10 cellular contexts compared by ENCODE assay signal in the genomic region with DNA sequence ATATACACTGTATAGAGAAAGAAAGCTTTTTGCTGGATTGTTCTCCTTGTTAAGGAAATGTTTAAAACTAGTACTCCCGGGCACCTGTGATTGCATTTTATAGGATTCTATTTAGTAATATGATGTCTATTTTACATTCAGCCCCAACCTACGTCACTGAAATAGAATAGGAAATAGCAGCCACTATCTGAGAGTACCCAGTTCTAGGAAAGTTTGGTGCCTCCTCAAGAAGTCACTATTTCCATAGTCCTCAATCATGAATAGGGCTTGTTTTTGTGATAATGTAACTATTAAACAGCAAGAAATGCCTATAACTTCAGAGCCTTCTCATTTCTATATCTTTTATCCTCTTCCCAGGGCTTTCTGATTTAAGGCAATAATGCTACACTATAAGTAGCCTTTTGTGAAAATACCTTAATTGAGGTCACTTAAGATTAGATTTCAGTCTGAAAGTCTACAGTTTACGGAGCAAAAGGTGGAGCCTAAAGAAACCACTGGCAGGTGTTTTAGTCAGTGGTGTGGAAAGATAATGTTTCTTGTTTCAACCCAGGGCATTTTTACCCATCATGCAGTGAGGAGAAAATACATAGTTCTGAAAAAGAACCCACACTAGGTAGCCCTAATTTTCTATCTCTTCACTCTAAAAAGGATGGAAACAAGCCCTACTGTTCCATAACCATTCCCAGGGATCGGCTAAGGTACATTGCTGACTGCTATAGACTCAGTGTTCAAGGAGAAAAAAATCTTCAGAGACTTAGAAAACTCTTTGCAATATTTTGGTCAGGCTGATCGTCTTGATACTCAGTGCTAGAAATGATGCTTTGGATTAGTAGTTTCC. TPM values are rescaled to one million over a fixed set of nuclear protein-coding genes. Genes with fewer than 3 reads are reported as not detected.
A peak's percentile ranks its signal among the peaks of the same experiment; 100 is the strongest.
DNase-seq lines count a peak whose midpoint lies in the region; ATAC-seq, FAIRE-seq and TF ChIP-seq lines count a peak whose summit lies in the region.
"Had no signal": no experiment of that assay in that cellular context is flagged by ENCODE, and none has a peak within 500 bp of the region (broad histone marks: within the 10 kb centered on the region; RNA-seq: fewer than 3 reads in every experiment).

No MANE protein-coding gene starts in this region.

- H3K4me3 ChIP-seq in CD8-positive, alpha-beta memory T cell (ENCODE audit: low read length), result no peak overlapping the region
- H3K4me3 ChIP-seq in GM12878 (no peak overlapping the region), tibial nerve (no peak overlapping the region)

- H3K27ac ChIP-seq in CD8-positive, alpha-beta memory T cell (ENCODE audit: low read depth, low read length), result no peak overlapping the region
- H3K27ac ChIP-seq in GM12878 (ENCODE audit: control insufficient read depth, insufficient read depth) (peak overlapping the region; percentile 51), tibial nerve (no peak overlapping the region)

- H3K4me1 Mint-ChIP-seq in CD8-positive, alpha-beta memory T cell, result peaks cover 72 to 94% (median 93%) of the 10 kb centered on the region in 3 donors
- H3K4me1 Mint-ChIP-seq: CD14-positive monocyte had no signal

- CTCF ChIA-PET in CD8-positive, alpha-beta memory T cell (lab: Charles Lee), result interaction anchor here (1.2 to 4.8 kb wide), 2 partner anchors 8 to 41 kb away, joined by 4 to 29 read pairs; no protein-coding TSS in a partner anchor
- CTCF ChIA-PET in GM12878 (lab: Yijun Ruan, JAX), result interaction anchor here (0.7 to 1.5 kb wide), 2 partner anchors 8 to 9 kb away, joined by 3 to 4 read pairs; no protein-coding TSS in a partner anchor

- peaks cover 19% of the 10 kb centered on the region for H3K4me1 ChIP-seq in CD8-positive, alpha-beta memory T cell (ENCODE audit: insufficient read depth, low read length)
- H3K4me1 ChIP-seq in GM12878 (ENCODE audit: control insufficient read depth, insufficient read depth, low read length), result peaks cover 17% of the 10 kb centered on the region; the same call in 1 of the 2 replicates
- peaks cover 0 to 10% (median 2%) of the 10 kb centered on the region in 4 donors for H3K4me1 ChIP-seq in tibial nerve

- no peaks in the 10 kb centered on the region for H3K27me3 Mint-ChIP-seq in CD8-positive, alpha-beta memory T cell

- RAD21 ChIA-PET in GM12878 (lab: Charles Lee; ENCODE audit: unreplicated experiment), result no interaction called here

- no peak for DNase-seq in CD8-positive, alpha-beta memory T cell
- DNase-seq in GM12878 (ENCODE audit: low read depth, low spot score), result no peak
- no peak for DNase-seq in tibial nerve (ENCODE audit: low spot score in 2 of 2)
- no peak for DNase-seq in COLO829 (ENCODE audit: low spot score)
- DNase-seq in DMS 273 treated with DMSO at 0.1 percent for 48 hours (lab: John Stamatoyannopoulos, UW), result no peak
- DNase-seq: trophoblast cell had no signal

- H3K27me3 ChIP-seq in CD8-positive, alpha-beta memory T cell (ENCODE audit: insufficient read depth, low read length, poor library complexity, severe bottlenecking), result no peaks in the 10 kb centered on the region
- no peaks in the 10 kb centered on the region for H3K27me3 ChIP-seq in GM12878 (replicated peaks in 1 of 2; ENCODE audit: control insufficient read depth in 2 of 2, insufficient read depth in 2 of 2, low read length in 1 of 2)
- no peaks in the 10 kb centered on the region for H3K27me3 ChIP-seq in tibial nerve

- H4K20me1 ChIP-seq in GM12878 (ENCODE audit: control insufficient read depth, insufficient read depth), result no peaks in the 10 kb centered on the region

- H3K9me3 Mint-ChIP-seq in CD8-positive, alpha-beta memory T cell, result no peaks in the 10 kb centered on the region

- H3K4me2 ChIP-seq in GM12878 (ENCODE audit: control insufficient read depth, insufficient read depth), result peak overlapping the region; percentile 14; the same call in 1 of the 2 replicates

- SMC1A ChIA-PET in GM12878 (lab: Charles Lee; ENCODE audit: uncharacterized antibody, unreplicated experiment), result interaction anchor here (0.6 to 5.8 kb wide), 4 partner anchors 9 to 40 kb away, joined by 3 to 54 read pairs (median 22); a partner anchor contains a TSS

- TF ChIP-seq CTCF in GM12878 (IDR thresholded peaks at IDR 0.05 in 2 of 3, conservative IDR thresholded peaks at IDR 0.05 in 1 of 3; ENCODE audit: control insufficient read depth in 2 of 3, extremely low read depth in 1 of 3, insufficient read depth in 1 of 3, low read depth in 3 of 3, low read length in 3 of 3), result no peak
- no peak for TF ChIP-seq CTCF in tibial nerve (IDR thresholded peaks at IDR 0.05)

- intact Hi-C loops in GM12878 (cut with micrococcal nuclease; ENCODE audit: unreplicated experiment), result loop anchor here (2.0 kb wide), 1 partner anchor 42 kb away; no protein-coding TSS in a partner anchor

- TF ChIP-seq RAD21 in GM12878 (IDR thresholded peaks at IDR 0.05; ENCODE audit: insufficient read depth, low read depth, low read length), result no peak

- BruUV-seq in GM12878 (replicated peaks; lab: Mats Ljungman, UMichigan), result no TSS peak

- no peak for TF ChIP-seq POLR2A in GM12878 (IDR thresholded peaks at IDR 0.05; ENCODE audit: low read depth, low read length)
- TF ChIP-seq POLR2A in tibial nerve (IDR thresholded peaks at IDR 0.05), result no peak

- POLR2A ChIA-PET in CD8-positive, alpha-beta memory T cell (lab: Charles Lee), result interaction anchor here (1.1 kb wide), 2 partner anchors 9 to 111 kb away, joined by 3 read pairs; no protein-coding TSS in a partner anchor
- POLR2A ChIA-PET in GM12878 (lab: Charles Lee), result no interaction called here

- ATAC-seq in GM21381 (IDR thresholded peaks at IDR 0.05; ENCODE audit: unreplicated experiment) (peak; percentile 52), HG03457 (IDR thresholded peaks at IDR 0.05; ENCODE audit: unreplicated experiment) (peak; percentile 60), GM12878 (peak; percentile 69), HG02763 (IDR thresholded peaks at IDR 0.05; ENCODE audit: unreplicated experiment) (no peak)

- TF ChIP-seq EP300 in GM12878 (IDR thresholded peaks at IDR 0.05; ENCODE audit: borderline replicate concordance in 1 of 2, control insufficient read depth in 1 of 2, low read depth in 2 of 2, low read length in 2 of 2) (no peak), tibial nerve (IDR thresholded peaks at IDR 0.05) (no peak)

- in situ Hi-C loops in GM12878 (cut with MboI), result no loop called here

- no peaks in the 10 kb centered on the region for H3K36me3 ChIP-seq in CD8-positive, alpha-beta memory T cell (ENCODE audit: insufficient read depth, low read length)
- H3K36me3 ChIP-seq in GM12878 (ENCODE audit: control insufficient read depth in 2 of 2, insufficient read depth in 2 of 2, low read length in 1 of 2), result no peaks in the 10 kb centered on the region
- H3K36me3 ChIP-seq in tibial nerve, result peaks cover 0 to 22% (median 0%) of the 10 kb centered on the region in 3 donors

- peaks cover 4 to 18% (median 8%) of the 10 kb centered on the region in 3 donors for H3K36me3 Mint-ChIP-seq in CD8-positive, alpha-beta memory T cell

- FAIRE-seq in GM12878 (lab: Jason Lieb, UNC), result no peak

- H3K27ac Mint-ChIP-seq in CD8-positive, alpha-beta memory T cell, result peak overlapping the region; percentile 80 to 93 (median 89)
- H3K27ac Mint-ChIP-seq: CD14-positive monocyte had no signal

- no peak overlapping the region for H2AFZ ChIP-seq in GM12878 (ENCODE audit: control insufficient read depth, low read depth, low read length)

- H3K9ac ChIP-seq in GM12878 (ENCODE audit: control insufficient read depth, insufficient read depth, low read length), result no peak overlapping the region

- 47% methylated on average over 5 of the region's 5 CpGs for WGBS in GM12878 (ENCODE audit: insufficient coverage, insufficient replicate concordance, low lambda C conversion rate, missing lambda C conversion rate)
- 95 to 96% methylated on average over 5 of the region's 5 CpGs for WGBS in tibial nerve, 2 donors

- H3K4me3 Mint-ChIP-seq in CD8-positive, alpha-beta memory T cell, result peak overlapping the region; percentile 9 to 66 (median 49)
- H3K4me3 Mint-ChIP-seq: CD14-positive monocyte had no signal

- no peaks in the 10 kb centered on the region for H3K79me2 ChIP-seq in GM12878 (ENCODE audit: control insufficient read depth, insufficient read depth, low read length)

- H3K9me3 ChIP-seq in CD8-positive, alpha-beta memory T cell (ENCODE audit: low read length), result no peaks in the 10 kb centered on the region
- peaks cover 7% of the 10 kb centered on the region; the same call in 2 of the 3 replicates for H3K9me3 ChIP-seq in GM12878 (replicated peaks; ENCODE audit: control insufficient read depth, insufficient read depth, low read length)
- H3K9me3 ChIP-seq in tibial nerve, result no peaks in the 10 kb centered on the region

TF ChIP-seq in GM12878, 131 proteins besides CTCF, POLR2A, EP300 and RAD21 (continues in another document):
- no peak for TF ChIP-seq POLR2AphosphoS2 (IDR thresholded peaks at IDR 0.05; ENCODE audit: low read depth, low read length)
- TF ChIP-seq FOS (IDR thresholded peaks at IDR 0.05; ENCODE audit: borderline replicate concordance, extremely low read depth, insufficient read length), result no peak
- no peak for TF ChIP-seq NR2C2 (IDR thresholded peaks at IDR 0.05; ENCODE audit: borderline replicate concordance, control insufficient read depth, insufficient read length, low read depth)
- no peak for TF ChIP-seq NR2F1 (conservative IDR thresholded peaks at IDR 0.05)
- TF ChIP-seq BACH1 (IDR thresholded peaks at IDR 0.05; ENCODE audit: borderline replicate concordance), result no peak
- TF ChIP-seq ZNF24 (IDR thresholded peaks at IDR 0.05), result peak; percentile 85
- TF ChIP-seq RUNX3 (IDR thresholded peaks at IDR 0.05; ENCODE audit: low read length), result peak; percentile 69

RNA-seq across cellular contexts. Expression of a gene that starts 38.7 kb away (rescaled TPM):
- 100 to 1,000 TPM; 185 TPM for total RNA-seq in CD8-positive, alpha-beta memory T cell
- polyA plus RNA-seq in CD8-positive, alpha-beta memory T cell, result 92.8 TPM
- 0.15 TPM in 2 replicates for total RNA-seq in GM12878 (2013; cell fraction: nucleolus; rRNA removed)
- total RNA-seq in GM12878 (2014; rRNA removed) (0.38 and 0.56 TPM in 2 replicates), GM12878 (2014; rRNA removed; fragmentation: Illumina TruSeq; extraction: Trizol) (0.37 and 1.0 TPM in 2 replicates), GM12878 (2021) (0.21 and 0.85 TPM in 2 replicates), tibial nerve (1 to 10 TPM in 1 of 4 donors, under 1 TPM in 2, not detected in 1; 0.42 to 3.9 (median 0.60) TPM)
- polyA plus RNA-seq in GM12878 (2011; ENCODE audit: low read depth), result 0.68 TPM
- polyA plus RNA-seq in GM12878 (2011; rRNA removed) (0.08 and 0.23 TPM in 2 replicates), GM12878 (2014; fragmentation: Illumina TruSeq; extraction: Trizol) (0.38 and 1.1 TPM in 2 replicates), GM12878 (2014; fragmentation: Nextera tagmentation; extraction: Ambion mirVana) (1 to 10 TPM; 2.7 to 4.7 TPM), GM12878 (2014; rRNA removed) (0.50 and 7.2 TPM in 2 replicates), GM12878 (2016; fragmentation: Nextera tagmentation; extraction: Ambion mirVana) (1 to 10 TPM; 3.1 to 3.8 TPM)
- 0.30 and 0.72 TPM in 2 replicates for polyA plus RNA-seq in GM12878 (2011; cell fraction: cytosol; rRNA removed)
- 0.51 and 1.3 TPM in 2 replicates for polyA plus RNA-seq in GM12878 (2011; cell fraction: nucleus; rRNA removed)
- polyA plus RNA-seq in GM12878 (2012), result 4.8 and 7.2 TPM in 2 replicates
- 0.26 and 0.59 TPM in 2 replicates for polyA minus RNA-seq in GM12878 (2011; rRNA and poly(A)+ RNA removed)
- polyA minus RNA-seq in GM12878 (2011; cell fraction: cytosol; rRNA and poly(A)+ RNA removed), result not detected in 2 replicates
- 0.73 and 0.86 TPM in 2 replicates for polyA minus RNA-seq in GM12878 (2011; cell fraction: nucleus; rRNA and poly(A)+ RNA removed)

Comparison
In these comparisons a context has a peak if more than half of its experiments do, and no peak if none do; other contexts are left out.
1. RNA of a gene that starts 38.7 kb away (total RNA-seq): 185 TPM in CD8-positive, alpha-beta memory T cell; 0.15 to 1.0 TPM in GM12878 and 0.42 to 3.9 TPM in tibial nerve; every median in the first group is over 10 times any median in the second.